10 cellular contexts compared by ENCODE assay signal in genomic region chr6:87907521-87907920, GRCh38.
A peak's percentile ranks its signal among the peaks of the same experiment; 100 is the strongest.
DNase-seq lines count a peak whose midpoint lies in the region; ATAC-seq, FAIRE-seq and TF ChIP-seq lines count a peak whose summit lies in the region.
"Had no signal": no experiment of that assay in that cellular context is flagged by ENCODE, and none has a peak within 500 bp of the region (broad histone marks: within the 10 kb centered on the region; RNA-seq: fewer than 3 reads in every experiment).

No MANE protein-coding gene starts in this region.

- peaks cover 25% of the 10 kb centered on the region for H3K27me3 Mint-ChIP-seq in osteocyte (ENCODE audit: unreplicated experiment)

- H3K27me3 ChIP-seq in upper lobe of left lung: no peaks in the 10 kb centered on the region

- H3K36me3 Mint-ChIP-seq in osteocyte (ENCODE audit: unreplicated experiment): no peaks in the 10 kb centered on the region

- no peak for FAIRE-seq in HTR-8/SVneo (lab: Jason Lieb, UNC)
- FAIRE-seq: endothelial cell of umbilical vein, G401.6 had no signal

- H3K4me3 Mint-ChIP-seq in osteocyte (ENCODE audit: unreplicated experiment): no peak overlapping the region

- no peak overlapping the region for H3K27ac Mint-ChIP-seq in osteocyte (ENCODE audit: unreplicated experiment)

- no peak overlapping the region for H3K27ac ChIP-seq in upper lobe of left lung

- ATAC-seq in upper lobe of left lung (ENCODE audit: low FRiP score in 2 of 2): no peak

- TF ChIP-seq POLR2A in upper lobe of left lung (IDR thresholded peaks at IDR 0.05): no peak

- DNase-seq in stimulated activated CD4-positive, alpha-beta T cell treated with anti-CD3 and anti-CD28 coated beads, Interleukin-15, amount 100 ng/mL, for 24 hours: peak; percentile 33
- DNase-seq in stimulated activated CD4-positive, alpha-beta T cell treated with anti-CD3 and anti-CD28 coated beads, Interleukin-2, amount 100 ng/mL, for 48 hours: no peak
- DNase-seq in HS-27A (ENCODE audit: low read depth) (peak; percentile 60), astrocyte of the hippocampus (ENCODE audit: low read depth, low spot score) (peak; percentile 91), upper lobe of left lung (no peak), osteocyte (ENCODE audit: extremely low spot score, unreplicated experiment) (no peak), HTR-8/SVneo (ENCODE audit: insufficient read length, low spot score) (no peak), midbrain (lab: John Stamatoyannopoulos, UW) (no peak)

- H3K4me1 ChIP-seq in upper lobe of left lung: peaks cover 0 to 4% (median 0%) of the 10 kb centered on the region in 4 donors

- TF ChIP-seq EP300 in upper lobe of left lung (IDR thresholded peaks at IDR 0.05): no peak

- WGBS in upper lobe of left lung, 2 donors: 55 to 75% methylated on average over 2 of the region's 2 CpGs

- H3K4me3 ChIP-seq in upper lobe of left lung: no peak overlapping the region

- H3K9me3 ChIP-seq in upper lobe of left lung: no peaks in the 10 kb centered on the region

- peaks cover 3% of the 10 kb centered on the region for H3K4me1 Mint-ChIP-seq in osteocyte (ENCODE audit: unreplicated experiment)

- no peaks in the 10 kb centered on the region for H3K9me3 Mint-ChIP-seq in osteocyte (ENCODE audit: unreplicated experiment)

- TF ChIP-seq CTCF in upper lobe of left lung (IDR thresholded peaks at IDR 0.05) (no peak), osteocyte (IDR thresholded peaks at IDR 0.05) (no peak)

- H3K36me3 ChIP-seq in upper lobe of left lung: no peaks in the 10 kb centered on the region

Comparison
In these comparisons a context has a peak if more than half of its experiments do, and no peak if none do; other contexts are left out.
1. DNase-seq: peak in stimulated activated CD4-positive, alpha-beta T cell treated with anti-CD3 and anti-CD28 coated beads, Interleukin-15, amount 100 ng/mL, for 24 hours (single experiment), HS-27A (single experiment) and astrocyte of the hippocampus (single experiment); none in stimulated activated CD4-positive, alpha-beta T cell treated with anti-CD3 and anti-CD28 coated beads, Interleukin-2, amount 100 ng/mL, for 48 hours (0 of 2), upper lobe of left lung (0 of 2), osteocyte (single experiment), HTR-8/SVneo (single experiment) and midbrain (single experiment).